10 cellular contexts compared by ENCODE assay signal in the genomic region with DNA sequence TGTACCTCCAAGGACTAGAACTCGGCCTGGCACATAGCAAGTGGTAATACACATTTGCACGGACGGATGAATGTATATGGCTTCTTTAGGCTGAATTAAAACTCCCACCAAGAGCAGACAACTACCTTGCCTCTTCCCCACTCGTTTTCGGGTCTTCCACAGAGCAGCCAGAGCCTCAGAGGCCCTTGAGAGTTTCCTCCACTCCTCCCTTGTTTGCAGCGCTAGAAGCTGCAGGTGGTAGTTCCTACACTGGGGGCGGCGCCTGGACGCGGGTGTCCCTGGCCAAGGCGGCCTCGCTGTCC. TPM values are rescaled to one million over a fixed set of nuclear protein-coding genes. Genes with fewer than 3 reads are reported as not detected.
DNase-seq lines count a peak whose midpoint lies in the region; ATAC-seq, FAIRE-seq and TF ChIP-seq lines count a peak whose summit lies in the region.
"Had no signal": no experiment of that assay in that cellular context is flagged by ENCODE, and none has a peak within 500 bp of the region (broad histone marks: within the 10 kb centered on the region; RNA-seq: fewer than 3 reads in every experiment).

No MANE protein-coding gene starts in this region.

- no peak for ATAC-seq in psoas muscle
- ATAC-seq in GM21390 (IDR thresholded peaks at IDR 0.05; ENCODE audit: unreplicated experiment) = no peak
- ATAC-seq: effector memory CD8-positive, alpha-beta T cell had no signal

- intact Hi-C loops in psoas muscle (cut with DNase I) = no loop called here

- POLR2A ChIA-PET in RWPE1 (lab: Yijun Ruan, JAX; ENCODE audit: low non-redundant PET) = interaction anchor here (0.6 kb wide), 1 partner anchor 23 kb away, joined by 4 read pairs; no protein-coding TSS in a partner anchor

- H3K36me3 ChIP-seq in psoas muscle (ENCODE audit: insufficient read depth in 1 of 2, low read depth in 1 of 2) = no peaks in the 10 kb centered on the region

- CTCF ChIA-PET in RWPE1 (lab: Yijun Ruan, JAX) = interaction anchor here (0.6 to 1.0 kb wide), 4 partner anchors 9 to 161 kb away, joined by 3 to 12 read pairs (median 4); no protein-coding TSS in a partner anchor

- peak overlapping the region; percentile 70; the same call in 1 of the 2 replicates for H3K27ac ChIP-seq in RWPE1
- no peak overlapping the region for H3K27ac ChIP-seq in psoas muscle

- no peaks in the 10 kb centered on the region for H3K9me3 ChIP-seq in psoas muscle

- peaks cover 0 to 34% (median 4%) of the 10 kb centered on the region in 3 donors for H3K27me3 ChIP-seq in psoas muscle (ENCODE audit: insufficient read depth in 3 of 3, low read length in 2 of 3)

- no peaks in the 10 kb centered on the region for H3K9me3 Mint-ChIP-seq in glutamatergic neuron (ENCODE audit: unreplicated experiment)

- H3K4me1 Mint-ChIP-seq in glutamatergic neuron (ENCODE audit: low read depth, unreplicated experiment) = no peaks in the 10 kb centered on the region

- H3K4me3 ChIP-seq in GM08714 (ENCODE audit: low read length) (peak overlapping the region; percentile 56; the same call in 1 of the 2 replicates), psoas muscle (peak overlapping the region; percentile 69)

- TF ChIP-seq CTCF in RWPE1 (conservative IDR thresholded peaks at IDR 0.05; ENCODE audit: low read depth) (no peak), glutamatergic neuron (IDR thresholded peaks at IDR 0.05; ENCODE audit: partially characterized antibody, unreplicated experiment) (no peak), psoas muscle (IDR thresholded peaks at IDR 0.05) (no peak), D721Med (IDR thresholded peaks at IDR 0.05; ENCODE audit: insufficient read depth, missing control alignments) (no peak)

- DNase-seq in RWPE1 (ENCODE audit: low spot score) = no peak
- DNase-seq in glutamatergic neuron = no peak
- DNase-seq in psoas muscle = no peak
- DNase-seq in activated CD4-positive, alpha-beta T cell treated with anti-CD3 and anti-CD28 coated beads for 48 hours = no peak
- no peak for DNase-seq in frontal cortex (ENCODE audit: low spot score in 2 of 2)
- no peak for DNase-seq in D721Med (ENCODE audit: insufficient read length, low spot score)
- DNase-seq: effector memory CD8-positive, alpha-beta T cell; NCI-H1436 had no signal

- H3K4me1 ChIP-seq in psoas muscle = no peaks in the 10 kb centered on the region

- H3K4me3 Mint-ChIP-seq in glutamatergic neuron (ENCODE audit: unreplicated experiment) = peak overlapping the region; percentile 74
- H3K4me3 Mint-ChIP-seq: effector memory CD8-positive, alpha-beta T cell had no signal

- H3K27me3 Mint-ChIP-seq in glutamatergic neuron (ENCODE audit: unreplicated experiment) = peaks cover 2% of the 10 kb centered on the region

- no peak overlapping the region for H3K27ac Mint-ChIP-seq in glutamatergic neuron (ENCODE audit: unreplicated experiment)
- H3K27ac Mint-ChIP-seq: effector memory CD8-positive, alpha-beta T cell had no signal

- H3K36me3 Mint-ChIP-seq in glutamatergic neuron (ENCODE audit: unreplicated experiment) = no peaks in the 10 kb centered on the region

- no peak for FAIRE-seq in frontal cortex (lab: Jason Lieb, UNC)
- no peak for FAIRE-seq in D721Med (lab: Jason Lieb, UNC)

- WGBS in psoas muscle, 3 donors = 15 to 20% (median 18%) methylated on average over 12 of the region's 12 CpGs

RNA-seq across cellular contexts. Expression of a gene that starts 10.2 kb away (rescaled TPM):
- total RNA-seq in glutamatergic neuron (ENCODE audit: unreplicated experiment) (6.3 TPM), psoas muscle (1 to 10 TPM; 2.0 to 4.5 (median 2.3) TPM), frontal cortex (26.9 TPM)
- 1 to 10 TPM; 1.3 to 2.0 (median 1.5) TPM for polyA plus RNA-seq in psoas muscle
